Comparison of ENCODE assay signal across 8 cellular contexts in genomic region chr4:40750461-40751258, GRCh38. TPM values are rescaled to one million over a fixed set of nuclear protein-coding genes. Genes with fewer than 3 reads are reported as not detected.
DNase-seq lines count a peak whose midpoint lies in the region; ATAC-seq, FAIRE-seq and TF ChIP-seq lines count a peak whose summit lies in the region.

No MANE protein-coding gene starts in this region.

- H3K4me1 ChIP-seq in small intestine (ENCODE audit: control insufficient read depth in 2 of 2, insufficient read depth in 1 of 2, low read depth in 1 of 2, low read length in 1 of 2), result no peaks in the 10 kb centered on the region

- no peak for TF ChIP-seq CTCF in activated B cell treated with CpG ODN at 0.5 μM for 24 hours (IDR thresholded peaks at IDR 0.05)

- CTCF ChIA-PET in activated B cell treated with CpG ODN at 0.5 μM for 24 hours (lab: Charles Lee), result no interaction called here

- DNase-seq in NCI-H748 (lab: John Stamatoyannopoulos, UW; ENCODE audit: unreplicated experiment) (peak; percentile 21), NCI-H748 treated with DMSO at 0.1 percent for 48 hours (lab: John Stamatoyannopoulos, UW) (no peak), activated B cell treated with CpG ODN at 0.5 μM for 24 hours (no peak), small intestine (peak; percentile 57), Kasumi-1 (lab: John Stamatoyannopoulos, UW) (no peak), SKM-1 treated with dmso at 0.1 percent for 144 hours (lab: John Stamatoyannopoulos, UW; ENCODE audit: unreplicated experiment) (no peak), NCI-H1694 (lab: John Stamatoyannopoulos, UW) (no peak)

- H3K4me3 ChIP-seq in iPS-11a (ENCODE audit: low read depth, low read length) (peak overlapping the region; percentile 88), small intestine (ENCODE audit: low read depth in 1 of 2, low read length in 2 of 2) (peak overlapping the region; percentile 52 to 76)

- WGBS in small intestine, 3 donors, result 5 to 16% (median 14%) methylated on average over 29 to 30 of the region's 30 CpGs

- no peaks in the 10 kb centered on the region for H3K9me3 ChIP-seq in small intestine (ENCODE audit: control insufficient read depth, low read depth)

- no peak overlapping the region for H3K27ac Mint-ChIP-seq in activated B cell treated with CpG ODN at 0.5 μM for 24 hours

- peak overlapping the region in 1 of 2 donors; percentile 6 for H3K27ac ChIP-seq in small intestine (ENCODE audit: low read depth in 1 of 2, low read length in 1 of 2)

- FAIRE-seq in small intestine (lab: Jason Lieb, UNC), result no peak

- POLR2A ChIA-PET in activated B cell treated with CpG ODN at 0.5 μM for 24 hours (lab: Charles Lee), result no interaction called here

- no peak for ATAC-seq in activated B cell treated with CpG ODN at 0.5 μM for 24 hours (ENCODE audit: low read depth)

- intact Hi-C loops in activated B cell treated with CpG ODN at 0.5 μM for 24 hours (cut with micrococcal nuclease), result loop anchor here (5.0 kb wide), 1 partner anchor 42 kb away; no protein-coding TSS in a partner anchor

- peak overlapping the region; percentile 77 for H3K4me3 Mint-ChIP-seq in activated B cell treated with CpG ODN at 0.5 μM for 24 hours

- H3K36me3 ChIP-seq in small intestine (ENCODE audit: control insufficient read depth in 2 of 2, insufficient read depth in 2 of 2, low read length in 2 of 2), result no peaks in the 10 kb centered on the region

- no peaks in the 10 kb centered on the region for H3K36me3 Mint-ChIP-seq in activated B cell treated with CpG ODN at 0.5 μM for 24 hours (ENCODE audit: low read depth)

- H3K27me3 Mint-ChIP-seq in activated B cell treated with CpG ODN at 0.5 μM for 24 hours, result peaks cover 19% of the 10 kb centered on the region

- peaks cover 0 to 5% of the 10 kb centered on the region in 2 donors for H3K27me3 ChIP-seq in small intestine (ENCODE audit: control insufficient read depth in 2 of 2, insufficient read depth in 2 of 2, low read length in 2 of 2)

- peaks cover 9% of the 10 kb centered on the region for H3K4me1 Mint-ChIP-seq in activated B cell treated with CpG ODN at 0.5 μM for 24 hours

- H3K9me3 Mint-ChIP-seq in activated B cell treated with CpG ODN at 0.5 μM for 24 hours, result peaks cover 2% of the 10 kb centered on the region

RNA-seq across cellular contexts. Expression of gene NSUN7, which starts 0.9 kb away (rescaled TPM):
- 1.4 and 1.6 TPM in 2 replicates for total RNA-seq in activated B cell treated with CpG ODN at 0.5 μM for 24 hours
- polyA plus RNA-seq in small intestine, result 1 to 10 TPM; 1.1 to 5.5 (median 1.1) TPM

Comparison
In these comparisons a context has a peak if more than half of its experiments do, and no peak if none do; other contexts are left out.
1. DNase-seq: peak in NCI-H748 (single experiment) and small intestine (single experiment); none in NCI-H748 treated with DMSO at 0.1 percent for 48 hours (single experiment), activated B cell treated with CpG ODN at 0.5 μM for 24 hours (single experiment), Kasumi-1 (0 of 2), SKM-1 treated with dmso at 0.1 percent for 144 hours (single experiment) and NCI-H1694 (single experiment).